Comparison of ENCODE assay signal across 18 cellular contexts in genomic region chr6:20740727-20741126, GRCh38.
"Had no signal": no experiment of that assay in that cellular context is flagged by ENCODE, and none has a peak within 500 bp of the region (broad histone marks: within the 10 kb centered on the region; RNA-seq: fewer than 3 reads in every experiment).

No MANE protein-coding gene starts in this region.

- ATAC-seq: heart left ventricle; mucosa of descending colon; naive thymus-derived CD8-positive, alpha-beta T cell had no signal

- H3K4me1 ChIP-seq: colonic mucosa, right atrium auricular region, transverse colon had no signal

- H3K27ac Mint-ChIP-seq: naive thymus-derived CD8-positive, alpha-beta T cell had no signal

- H3K27me3 ChIP-seq: colonic mucosa, heart left ventricle, neutrophil, right atrium auricular region, stomach, transverse colon had no signal

- H3K4me3 Mint-ChIP-seq: naive thymus-derived CD8-positive, alpha-beta T cell had no signal

- H3K27ac ChIP-seq: colonic mucosa, heart left ventricle, neutrophil, right atrium auricular region, stomach, thoracic aorta, transverse colon had no signal

- H3K4me3 ChIP-seq: colonic mucosa, heart left ventricle, mucosa of descending colon, right atrium auricular region, stomach, thoracic aorta, transverse colon had no signal

- DNase-seq: colonic mucosa; dermis blood vessel endothelial cell; heart left ventricle; hippocampal formation; kidney glomerular epithelial cell; mammary epithelial cell; mucosa of descending colon; naive thymus-derived CD8-positive, alpha-beta T cell; posterior cingulate gyrus; small intestine; stimulated activated CD4-positive, alpha-beta T cell treated with anti-CD3 and anti-CD28 coated beads, Interleukin-12 subunit alpha, Interleukin-12 subunit beta, amount 100 ng/mL, for 4 hours; stimulated activated naive CD4-positive, alpha-beta T cell; stomach; substantia nigra; transverse colon had no signal

- H3K36me3 ChIP-seq: colonic mucosa, neutrophil, thoracic aorta had no signal

- H3K9me3 ChIP-seq: colonic mucosa, mucosa of descending colon, neutrophil, stomach, thoracic aorta, transverse colon had no signal

- H3K27me3 Mint-ChIP-seq: naive thymus-derived CD8-positive, alpha-beta T cell had no signal
